In the genomic region with DNA sequence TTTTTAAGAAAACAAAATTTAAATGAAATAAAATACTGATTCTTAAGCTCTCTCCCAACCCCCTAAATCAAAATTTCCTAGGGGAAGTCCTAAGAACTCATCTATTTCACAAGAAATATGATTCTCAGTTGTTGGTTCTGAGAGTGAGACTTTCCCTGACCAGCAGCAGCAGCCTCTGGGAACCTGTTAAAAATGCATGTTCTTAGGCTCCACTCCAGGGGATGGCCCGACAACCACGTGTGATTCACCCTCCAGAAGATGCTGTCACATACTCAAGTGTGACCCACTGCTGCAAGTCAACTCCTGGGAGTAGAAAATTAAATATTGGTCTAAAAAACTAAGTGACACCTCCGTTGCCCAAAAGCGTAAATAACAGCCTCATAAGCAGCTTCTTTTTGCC, we compare ENCODE assay signal across 34 cellular contexts.
"Had no signal": no experiment of that assay in that cellular context is flagged by ENCODE, and none has a peak within 500 bp of the region (broad histone marks: within the 10 kb centered on the region; RNA-seq: fewer than 3 reads in every experiment).

No MANE protein-coding gene starts in this region.

- H3K4me1 ChIP-seq: adrenal gland, body of pancreas, breast epithelium, Peyer's patch had no signal

- H3K36me3 Mint-ChIP-seq: activated CD4-positive, alpha-beta memory T cell treated with anti-CD3 and anti-CD28 coated beads for 36 hours had no signal

- H3K27me3 ChIP-seq: adrenal gland, body of pancreas, breast epithelium, MG63, Peyer's patch had no signal

- H3K4me3 ChIP-seq: adrenal gland, body of pancreas, breast epithelium, MG63, Peyer's patch had no signal

- H3K4me3 Mint-ChIP-seq: activated B cell treated with CpG ODN at 0.5 μM for 24 hours; activated CD4-positive, alpha-beta memory T cell treated with anti-CD3 and anti-CD28 coated beads for 36 hours; activated naive CD4-positive, alpha-beta T cell treated with anti-CD3 and anti-CD28 coated beads for 36 hours; activated T-cell treated with anti-CD3 and anti-CD28 coated beads, Interleukin-2, amount 50 U/mL, for 24 hours had no signal

- ATAC-seq: activated naive CD4-positive, alpha-beta T cell treated with anti-CD3 and anti-CD28 coated beads, Interleukin-2, amount 50 U/mL, for 72 hours; body of pancreas; PC-3 had no signal

- H3K27ac ChIP-seq: adrenal gland, body of pancreas, Peyer's patch, VCaP had no signal

- H3K9me3 Mint-ChIP-seq: activated CD4-positive, alpha-beta memory T cell treated with anti-CD3 and anti-CD28 coated beads for 36 hours; activated naive CD4-positive, alpha-beta T cell treated with anti-CD3 and anti-CD28 coated beads for 36 hours; activated T-cell treated with anti-CD3 and anti-CD28 coated beads, Interleukin-2, amount 50 U/mL, for 24 hours; activated T-helper 2 cell treated with anti-CD3 and anti-CD28 coated beads, Interferon-gamma antibody, Interleukin-2, Interleukin-4, amounts not matched to agents 10 μg/mL and 5 μg/mL and 100 μg/mL, durations not matched to agents 14 hours and 24 hours and 36 hours had no signal

- H3K27me3 Mint-ChIP-seq: activated B cell treated with CpG ODN at 0.5 μM for 24 hours had no signal

- DNase-seq: activated B cell treated with CpG ODN at 0.5 μM for 24 hours; activated CD4-positive, alpha-beta memory T cell treated with anti-CD3 and anti-CD28 coated beads for 36 hours; activated CD4-positive, alpha-beta T cell treated with anti-CD3 and anti-CD28 coated beads for 4 hours; activated CD4-positive, alpha-beta T cell treated with anti-CD3 and anti-CD28 coated beads, Interleukin-2, amount 50 U/mL, for 1 hour; activated CD4-positive, CD25-positive, alpha-beta regulatory T cell treated with anti-CD3 and anti-CD28 coated beads, Interleukin-2, amount 50 U/mL, for 72 hours; activated gamma-delta T cell; activated naive CD4-positive, alpha-beta T cell treated with anti-CD3 and anti-CD28 coated beads for 36 hours; activated T-cell treated with anti-CD3 and anti-CD28 coated beads, Interleukin-2, amount 50 U/mL, for 24 hours; adrenal gland; body of pancreas; cerebellar nuclear complex; Kasumi-1; MG63; NCI-H1048; NCI-H1105 treated with DMSO at 0.1 percent for 48 hours; NCI-H1436; NCI-H1694 treated with DMSO at 0.1 percent for 48 hours; NCI-H2029; NCI-H345; NCI-H526; NCI-H748 treated with DMSO at 0.1 percent for 48 hours; NK-92 treated with Interleukin-12 subunit alpha and Interleukin-12 subunit beta, amount 100 ng/mL, for 24 hours; PC-3; Peyer's patch; RPMI8226; SW 1271; T-helper 1 cell; T-helper 2 cell; T-helper 9 cell had no signal

- FAIRE-seq: astrocyte had no signal

- H3K4me1 Mint-ChIP-seq: activated B cell treated with CpG ODN at 0.5 μM for 24 hours had no signal

- H3K27ac Mint-ChIP-seq: activated B cell treated with CpG ODN at 0.5 μM for 24 hours; activated CD4-positive, alpha-beta memory T cell treated with anti-CD3 and anti-CD28 coated beads for 36 hours; activated naive CD4-positive, alpha-beta T cell treated with anti-CD3 and anti-CD28 coated beads for 36 hours; activated naive CD4-positive, alpha-beta T cell treated with anti-CD3 and anti-CD28 coated beads, Interleukin-2, amount 50 U/mL, for 72 hours; activated T-cell treated with anti-CD3 and anti-CD28 coated beads, Interleukin-2, amount 50 U/mL, for 24 hours; activated T-helper 2 cell treated with anti-CD3 and anti-CD28 coated beads, Interferon-gamma antibody, Interleukin-2, Interleukin-4, amounts not matched to agents 10 μg/mL and 5 μg/mL and 100 μg/mL, durations not matched to agents 14 hours and 24 hours and 36 hours had no signal

- H3K9me3 ChIP-seq: adrenal gland, body of pancreas, breast epithelium, MG63, Peyer's patch had no signal

- H3K36me3 ChIP-seq: adrenal gland, breast epithelium, MG63, Peyer's patch had no signal
